ENCODE assay signal across 26 cellular contexts in genomic region chr2:26870585-26871095, GRCh38. TPM values are rescaled to one million over a fixed set of nuclear protein-coding genes. Genes with fewer than 3 reads are reported as not detected.
"Had no signal": no experiment of that assay in that cellular context is flagged by ENCODE, and none has a peak within 500 bp of the region (broad histone marks: within the 10 kb centered on the region; RNA-seq: fewer than 3 reads in every experiment).

No MANE protein-coding gene starts in this region.

- FAIRE-seq: TTC549 had no signal

- H3K36me3 ChIP-seq: brain microvascular endothelial cell had no signal

- H3K27ac ChIP-seq: brain microvascular endothelial cell had no signal

- ATAC-seq: activated T-helper 17 cell treated with anti-CD3 and anti-CD28 coated beads, Interleukin-2, amount 50 U/mL, for 72 hours; PC-3 had no signal

- DNase-seq: activated CD4-positive, alpha-beta memory T cell treated with anti-CD3 and anti-CD28 coated beads for 36 hours; activated CD4-positive, alpha-beta T cell treated with anti-CD3 and anti-CD28 coated beads, Interleukin-2, amount 10 ng/mL, durations not matched to agents 7 days and 5 days; activated CD4-positive, CD25-positive, alpha-beta regulatory T cell; activated gamma-delta T cell; activated naive CD4-positive, alpha-beta T cell treated with anti-CD3 and anti-CD28 coated beads for 36 hours; activated naive CD8-positive, alpha-beta T cell treated with anti-CD3 and anti-CD28 coated beads for 36 hours; activated T-cell treated with anti-CD3 and anti-CD28 coated beads for 4 hours; activated T-cell treated with anti-CD3 and anti-CD28 coated beads, Interleukin-2, amount 50 U/mL, for 48 hours; brain microvascular endothelial cell; IMR-90; KG1; NCI-H1048; NCI-H146; NCI-H187 treated with DMSO at 0.1 percent for 48 hours; NCI-H2081 treated with DMSO at 0.1 percent for 48 hours; NCI-H446; NCI-H524; PC-3; SHP77 treated with DMSO at 0.1 percent for 48 hours; T-helper 2 cell; T1000 had no signal

RNA-seq across cellular contexts. Expression of gene DPYSL5, which starts 22.7 kb away (rescaled TPM):
- total RNA-seq: activated CD4-positive, alpha-beta memory T cell treated with anti-CD3 and anti-CD28 coated beads for 36 hours; activated CD4-positive, alpha-beta T cell treated with anti-CD3 and anti-CD28 coated beads, Interleukin-2, amount 10 ng/mL, durations not matched to agents 7 days and 5 days; activated CD8-positive, alpha-beta memory T cell treated with anti-CD3 and anti-CD28 coated beads for 36 hours; activated naive CD8-positive, alpha-beta T cell treated with anti-CD3 and anti-CD28 coated beads for 36 hours; activated T-helper 17 cell treated with anti-CD3 and anti-CD28 coated beads, Interleukin-2, amount 50 U/mL, for 72 hours; IMR-90; LHCN-M2; M059J; PC-3 had no signal
- polyA plus RNA-seq: IMR-90 had no signal
